Comparison of ENCODE assay signal across 14 cellular contexts in the genomic region with DNA sequence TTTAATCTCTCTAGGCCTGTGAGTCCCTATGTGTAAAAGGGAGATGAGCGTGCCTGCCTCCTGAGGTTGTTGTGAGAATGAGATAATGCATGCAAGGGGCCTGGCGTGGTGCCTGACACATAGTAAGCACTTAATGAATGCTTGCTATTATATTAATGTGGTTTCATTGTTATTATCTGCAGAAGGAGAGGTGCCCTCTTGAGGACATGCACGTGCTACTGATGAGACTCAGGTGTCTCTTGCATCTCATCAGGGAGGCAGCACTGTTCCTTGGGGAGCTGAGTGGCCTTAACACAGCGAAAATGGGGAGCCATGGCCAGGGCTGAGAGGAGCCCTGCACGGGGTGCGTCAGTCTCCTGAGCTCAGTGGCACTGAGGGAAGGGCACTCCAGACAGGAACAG. TPM values are rescaled to one million over a fixed set of nuclear protein-coding genes. Genes with fewer than 3 reads are reported as not detected.
DNase-seq lines count a peak whose midpoint lies in the region; ATAC-seq and TF ChIP-seq lines count a peak whose summit lies in the region.
"Had no signal": no experiment of that assay in that cellular context is flagged by ENCODE, and none has a peak within 500 bp of the region (broad histone marks: within the 10 kb centered on the region; RNA-seq: fewer than 3 reads in every experiment).

No MANE protein-coding gene starts in this region.

- DNase-seq in D341Med (ENCODE audit: low spot score) (peak; percentile 50), Karpas-422 (peak; percentile 88), brain microvascular endothelial cell (peak; percentile 43), GDM1 (lab: John Stamatoyannopoulos, UW) (no peak), smooth muscle cell (lab: John Stamatoyannopoulos, UW; ENCODE audit: unreplicated experiment) (no peak)
- DNase-seq in stimulated activated CD4-positive, alpha-beta T cell treated with anti-CD3 and anti-CD28 coated beads, Interleukin-2, amount 100 ng/mL, for 48 hours: no peak
- DNase-seq: activated gamma-delta T cell, Kasumi-1, NCI-H2171, PC-9 had no signal

- no peaks in the 10 kb centered on the region for H3K79me2 ChIP-seq in Karpas-422 (ENCODE audit: low read length)
- H3K79me2 ChIP-seq in smooth muscle cell (ENCODE audit: low read depth): no peaks in the 10 kb centered on the region

- TF ChIP-seq CTCF in brain microvascular endothelial cell (IDR thresholded peaks at IDR 0.05; ENCODE audit: low read depth, low read length, missing control alignments): no peak
- no peak for TF ChIP-seq CTCF in smooth muscle cell (IDR thresholded peaks at IDR 0.05; ENCODE audit: borderline replicate concordance, insufficient read depth, poor library complexity, severe bottlenecking)

- in situ Hi-C loops in brain microvascular endothelial cell (cut with HindIII; ENCODE audit: low pct_ligation_motif_present, low sequenced_read_pairs): no loop called here

- no peaks in the 10 kb centered on the region for H4K20me1 ChIP-seq in Karpas-422 (ENCODE audit: insufficient read depth, low read depth, low read length)
- H4K20me1 ChIP-seq in smooth muscle cell (ENCODE audit: low read depth): no peaks in the 10 kb centered on the region
- H4K20me1 ChIP-seq: BLaER1 treated with 17β-estradiol and CSF1 and Interleukin-3, amounts not matched to agents 10 nM and 100 nM had no signal

- H3K4me1 ChIP-seq in Karpas-422 (ENCODE audit: low read length) (peaks cover 77% of the 10 kb centered on the region), smooth muscle cell (ENCODE audit: low read depth) (no peaks in the 10 kb centered on the region)

- H3K36me3 ChIP-seq in Karpas-422 (ENCODE audit: insufficient read depth, low read length) (no peaks in the 10 kb centered on the region), brain microvascular endothelial cell (replicated peaks) (no peaks in the 10 kb centered on the region), smooth muscle cell (ENCODE audit: low read depth) (no peaks in the 10 kb centered on the region)
- H3K36me3 ChIP-seq: BLaER1 treated with 17β-estradiol and CSF1 and Interleukin-3, amounts not matched to agents 10 nM and 100 nM had no signal

- H3F3A ChIP-seq in smooth muscle cell (ENCODE audit: low read depth): peaks cover 13% of the 10 kb centered on the region

- H3K27me3 ChIP-seq in Karpas-422 (ENCODE audit: low read length) (no peaks in the 10 kb centered on the region), brain microvascular endothelial cell (replicated peaks) (peaks cover 2% of the 10 kb centered on the region), layer of hippocampus (ENCODE audit: control insufficient read depth, insufficient read depth, low read length) (no peaks in the 10 kb centered on the region), smooth muscle cell (ENCODE audit: low read depth) (no peaks in the 10 kb centered on the region)
- H3K27me3 ChIP-seq: BLaER1 treated with 17β-estradiol and CSF1 and Interleukin-3, amounts not matched to agents 10 nM and 100 nM had no signal

- H2AFZ ChIP-seq in Karpas-422 (ENCODE audit: low read length) (no peak overlapping the region), smooth muscle cell (ENCODE audit: low read depth) (no peak overlapping the region)
- H2AFZ ChIP-seq: PC-9 had no signal

- no peak for ATAC-seq in HG02840 (IDR thresholded peaks at IDR 0.05; ENCODE audit: low FRiP score, unreplicated experiment)
- ATAC-seq: esophagus mucosa had no signal

- WGBS in smooth muscle cell (ENCODE audit: low lambda C conversion rate): 89% methylated on average over 6 of the region's 6 CpGs

- H3K9me2 ChIP-seq in Karpas-422 (replicated peaks; ENCODE audit: insufficient read depth, low read length): no peaks in the 10 kb centered on the region

- H3K9ac ChIP-seq in Karpas-422 (ENCODE audit: low read length) (peak overlapping the region; percentile 65), smooth muscle cell (ENCODE audit: low read depth) (no peak overlapping the region)
- H3K9ac ChIP-seq: BLaER1 treated with 17β-estradiol and CSF1 and Interleukin-3, amounts not matched to agents 10 nM and 100 nM had no signal

- H3K4me3 ChIP-seq in Karpas-422 (ENCODE audit: low read length) (no peak overlapping the region), brain microvascular endothelial cell (ENCODE audit: low read depth, low read length) (no peak overlapping the region), smooth muscle cell (no peak overlapping the region)
- H3K4me3 ChIP-seq: BLaER1 treated with 17β-estradiol and CSF1 and Interleukin-3, amounts not matched to agents 10 nM and 100 nM; PC-9 had no signal

- H3K4me2 ChIP-seq in Karpas-422 (ENCODE audit: low read depth, low read length, poor library complexity, severe bottlenecking) (peak overlapping the region; percentile 52), smooth muscle cell (no peak overlapping the region)
- H3K4me2 ChIP-seq: BLaER1 treated with 17β-estradiol and CSF1 and Interleukin-3, amounts not matched to agents 10 nM and 100 nM; PC-9 had no signal

- H3K27ac ChIP-seq in Karpas-422 (ENCODE audit: low read length) (peak overlapping the region; percentile 95), brain microvascular endothelial cell (no peak overlapping the region), layer of hippocampus (ENCODE audit: low read depth, low read length) (peak overlapping the region; percentile 90), smooth muscle cell (ENCODE audit: low read depth) (no peak overlapping the region)
- H3K27ac ChIP-seq: BLaER1 treated with 17β-estradiol and CSF1 and Interleukin-3, amounts not matched to agents 10 nM and 100 nM; PC-9 had no signal

- H3K9me3 ChIP-seq in Karpas-422 (ENCODE audit: low read length) (no peaks in the 10 kb centered on the region), smooth muscle cell (replicated peaks; ENCODE audit: low read depth) (no peaks in the 10 kb centered on the region)
- H3K9me3 ChIP-seq: BLaER1 treated with 17β-estradiol and CSF1 and Interleukin-3, amounts not matched to agents 10 nM and 100 nM had no signal

RNA-seq across cellular contexts. Expression of gene BCDIN3D, which starts 29.9 kb away (rescaled TPM):
- total RNA-seq in Karpas-422 (2014; rRNA removed; shearing (Covaris generic); ENCODE audit: low replicate concordance): 5.8 and 10.2 TPM in 2 replicates
- 2.5 and 3.4 TPM in 2 replicates for total RNA-seq in smooth muscle cell
- 2.9 and 3.8 TPM in 2 replicates for polyA plus RNA-seq in smooth muscle cell

RNA-seq across cellular contexts. Expression of gene FAIM2, which starts 30.9 kb away (rescaled TPM):
- 27.4 and 49.8 TPM in 2 replicates for total RNA-seq in Karpas-422 (2014; rRNA removed; shearing (Covaris generic); ENCODE audit: low replicate concordance)
- total RNA-seq in smooth muscle cell: 0.04 and 0.67 TPM in 2 replicates
- polyA plus RNA-seq in smooth muscle cell: 1.2 and 1.6 TPM in 2 replicates
- total RNA-seq: PC-9 had no signal

RNA-seq across cellular contexts. Expression of gene NCKAP5L, which starts 44.6 kb away (rescaled TPM):
- total RNA-seq in Karpas-422 (2014; rRNA removed; shearing (Covaris generic); ENCODE audit: low replicate concordance): 17.3 and 25.2 TPM in 2 replicates
- 20.5 and 24.1 TPM in 2 replicates for total RNA-seq in smooth muscle cell
- polyA plus RNA-seq in smooth muscle cell: 29.4 and 31.7 TPM in 2 replicates

Comparison
In these comparisons a context has a peak if more than half of its experiments do, and no peak if none do; other contexts are left out.
1. DNase-seq: peak in D341Med (single experiment), Karpas-422 (single experiment) and brain microvascular endothelial cell (single experiment); none in GDM1 (single experiment), stimulated activated CD4-positive, alpha-beta T cell treated with anti-CD3 and anti-CD28 coated beads, Interleukin-2, amount 100 ng/mL, for 48 hours (0 of 2) and smooth muscle cell (single experiment).
2. H3K27ac ChIP-seq: peak in Karpas-422 (single experiment) and layer of hippocampus (single experiment); none in brain microvascular endothelial cell (single experiment) and smooth muscle cell (single experiment).
3. RNA of gene FAIM2, which starts 30.9 kb away (total RNA-seq): 27.4 to 49.8 TPM in Karpas-422; 0.04 to 0.67 TPM in smooth muscle cell; every median in the first group is over 10 times any median in the second.